ENCODE assay signal across 8 cellular contexts in the genomic region with DNA sequence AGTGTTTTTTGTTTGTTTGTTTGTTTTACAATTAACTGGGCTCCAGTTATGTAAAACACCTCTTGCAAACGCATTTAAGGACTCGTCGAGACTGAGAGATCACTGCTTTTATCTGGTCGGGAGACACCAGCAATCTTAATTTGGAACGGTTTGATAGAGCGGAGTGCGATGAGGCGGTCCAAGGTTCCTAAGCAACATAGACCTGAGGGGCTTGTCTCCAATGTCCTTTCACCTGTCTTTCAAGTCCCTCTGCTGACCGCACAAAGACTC. TPM values are rescaled to one million over a fixed set of nuclear protein-coding genes. Genes with fewer than 3 reads are reported as not detected.
DNase-seq lines count a peak whose midpoint lies in the region; ATAC-seq and TF ChIP-seq lines count a peak whose summit lies in the region.

No MANE protein-coding gene starts in this region.

- H4K5ac ChIP-seq in IMR-90 (ENCODE audit: low read depth, low read length) = peak overlapping the region; percentile 89

- WGBS in IMR-90 (ENCODE audit: extremely low coverage in 2 of 2, insufficient read length in 1 of 2), 2 experiments = no CpG with 5 or more reads among the region's 9 CpGs

- no peak for TF ChIP-seq RAD21 in IMR-90 (IDR thresholded peaks at IDR 0.05; ENCODE audit: low read length)

- H3K9me3 ChIP-seq in CD4-positive, CD25-positive, alpha-beta regulatory T cell (ENCODE audit: control insufficient read depth in 2 of 2, low read length in 2 of 2) = no peaks in the 10 kb centered on the region
- no peaks in the 10 kb centered on the region for H3K9me3 ChIP-seq in IMR-90 (ENCODE audit: control insufficient read depth, insufficient read depth, low read length)

- no peak overlapping the region for H2BK15ac ChIP-seq in IMR-90 (ENCODE audit: low read depth, low read length)

- no peak for TF ChIP-seq POLR2A in IMR-90 (IDR thresholded peaks at IDR 0.05; ENCODE audit: low read depth, low read length)

- no peaks in the 10 kb centered on the region for H3K9me1 ChIP-seq in IMR-90 (ENCODE audit: insufficient read depth, low read length)

- peak overlapping the region; percentile 92 for H3K14ac ChIP-seq in IMR-90 (replicated peaks; ENCODE audit: low read depth, low read length)

- H2AFZ ChIP-seq in IMR-90 (replicated peaks; ENCODE audit: low read length, poor library complexity) = peak overlapping the region; percentile 97

- no peaks in the 10 kb centered on the region for H3K36me3 ChIP-seq in CD4-positive, CD25-positive, alpha-beta regulatory T cell (ENCODE audit: control insufficient read depth, insufficient read depth, low read length)
- H3K36me3 ChIP-seq in IMR-90 (ENCODE audit: control insufficient read depth, insufficient read depth, low read length) = no peaks in the 10 kb centered on the region

- TSS peak; percentile 89 for BruUV-seq in IMR-90 (replicated peaks; lab: Mats Ljungman, UMichigan)

- no peak overlapping the region for H2BK20ac ChIP-seq in IMR-90 (ENCODE audit: low read depth, low read length)

- peak overlapping the region; percentile 67 for H4K91ac ChIP-seq in IMR-90 (ENCODE audit: insufficient read depth, low read depth, low read length)

- ATAC-seq in CD4-positive, CD25-positive, alpha-beta regulatory T cell (ENCODE audit: low read depth in 2 of 2) = no peak
- ATAC-seq in IMR-90 (ENCODE audit: low read depth) = no peak

- peak overlapping the region; percentile 94 for H3K4ac ChIP-seq in IMR-90 (ENCODE audit: low read depth, low read length)

- no peaks in the 10 kb centered on the region for H3K9me3 Mint-ChIP-seq in CD4-positive, CD25-positive, alpha-beta regulatory T cell
- H3K9me3 Mint-ChIP-seq in nephron = no peaks in the 10 kb centered on the region

- H3K27me3 Mint-ChIP-seq in CD4-positive, CD25-positive, alpha-beta regulatory T cell = no peaks in the 10 kb centered on the region
- H3K27me3 Mint-ChIP-seq in nephron (ENCODE audit: low read depth) = no peaks in the 10 kb centered on the region

- peaks cover 22 to 40% of the 10 kb centered on the region in 2 experiments; a peak in 3 of 4 replicates for H3K79me1 ChIP-seq in IMR-90 (ENCODE audit: low read depth in 1 of 2, low read length in 2 of 2)

- peak overlapping the region; percentile 59; the same call in 1 of the 2 replicates for H3K18ac ChIP-seq in IMR-90 (ENCODE audit: low read depth, low read length)

- H3K4me2 ChIP-seq in IMR-90 (ENCODE audit: low read depth, low read length) = peak overlapping the region; percentile 98

- no peaks in the 10 kb centered on the region for H3K27me3 ChIP-seq in CD4-positive, CD25-positive, alpha-beta regulatory T cell (ENCODE audit: control insufficient read depth, insufficient read depth, low read length)
- H3K27me3 ChIP-seq in IMR-90 (ENCODE audit: control insufficient read depth, insufficient read depth, low read length) = no peaks in the 10 kb centered on the region

- peaks cover 21 to 54% (median 32%) of the 10 kb centered on the region in 4 donors for H3K4me1 Mint-ChIP-seq in CD4-positive, CD25-positive, alpha-beta regulatory T cell
- H3K4me1 Mint-ChIP-seq in nephron = peaks cover 29% of the 10 kb centered on the region

- DNase-seq in CD4-positive, CD25-positive, alpha-beta regulatory T cell = no peak
- DNase-seq in IMR-90 (no peak), glomerular visceral epithelial cell (ENCODE audit: extremely low spot score) (no peak), GM19238 (ENCODE audit: insufficient read length, low spot score) (no peak), GDM1 (lab: John Stamatoyannopoulos, UW) (no peak), kidney tubule cell (ENCODE audit: low spot score) (no peak)

- H3K56ac ChIP-seq in IMR-90 (ENCODE audit: extremely low read depth, insufficient read depth, low read length) = peak overlapping the region; percentile 75

- H4K20me1 ChIP-seq in IMR-90 (ENCODE audit: insufficient read depth, low read length) = peaks cover 14% of the 10 kb centered on the region

- intact Hi-C loops in IMR-90 (cut with micrococcal nuclease) = loop anchor here (5.0 to 10.0 kb wide), 4 partner anchors 103 to 400 kb away; a partner anchor contains a TSS

- peak overlapping the region; percentile 84 to 97 for H4K8ac ChIP-seq in IMR-90 (ENCODE audit: low read depth in 2 of 2, low read length in 2 of 2)

- dilution Hi-C loops in IMR-90 (cut with HindIII; ENCODE audit: low sequenced_read_pairs, unreplicated experiment) = no loop called here

- peak overlapping the region; percentile 95 to 100 (median 98) for H3K4me3 Mint-ChIP-seq in CD4-positive, CD25-positive, alpha-beta regulatory T cell
- H3K4me3 Mint-ChIP-seq in nephron = peak overlapping the region; percentile 96 to 97 (median 97)

- H3K27ac Mint-ChIP-seq in CD4-positive, CD25-positive, alpha-beta regulatory T cell = peak overlapping the region; percentile 99 to 100 (median 99)
- H3K27ac Mint-ChIP-seq in nephron = peak overlapping the region; percentile 95 to 98 (median 97)

- H3K36me3 Mint-ChIP-seq in CD4-positive, CD25-positive, alpha-beta regulatory T cell = no peaks in the 10 kb centered on the region
- no peaks in the 10 kb centered on the region for H3K36me3 Mint-ChIP-seq in nephron (ENCODE audit: low read depth)

- peak overlapping the region; percentile 93 for H2AK9ac ChIP-seq in IMR-90 (replicated peaks; ENCODE audit: low read depth, low read length, poor library complexity)

- peak overlapping the region; percentile 93 for H3K9ac ChIP-seq in IMR-90 (ENCODE audit: low read depth, low read length)

- peak overlapping the region; percentile 39; the same call in 1 of the 2 replicates for H2AK5ac ChIP-seq in IMR-90 (ENCODE audit: low read depth, low read length)

- H3K23ac ChIP-seq in IMR-90 (ENCODE audit: low read depth, low read length) = peak overlapping the region; percentile 89

- in situ Hi-C loops in IMR-90 (cut with MboI; ENCODE audit: low sequenced_read_pairs) = loop anchor here (25.0 kb wide), 1 partner anchor 383 kb away; no protein-coding TSS in a partner anchor

- POLR2A ChIA-PET in IMR-90 (lab: Charles Lee; ENCODE audit: unreplicated experiment) = interaction anchor here (0.6 kb wide), 1 partner anchor 502 kb away, joined by 3 read pairs; no protein-coding TSS in a partner anchor

- CTCF ChIA-PET in IMR-90 (lab: Yijun Ruan, JAX) = interaction anchor here (0.9 kb wide), 1 partner anchor 13 kb away, joined by 3 read pairs; no protein-coding TSS in a partner anchor

- H2BK120ac ChIP-seq in IMR-90 (ENCODE audit: low read depth, low read length) = no peak overlapping the region

- H2BK5ac ChIP-seq in IMR-90 (ENCODE audit: low read depth, low read length, poor library complexity, severe bottlenecking) = peak overlapping the region; percentile 85

- TF ChIP-seq CTCF in IMR-90 (conservative IDR thresholded peaks at IDR 0.05; ENCODE audit: low read depth, low read length) (no peak), nephron (IDR thresholded peaks at IDR 0.05; ENCODE audit: unreplicated experiment in 3 of 3) (no peak)

- peak overlapping the region; percentile 97 for H3K4me3 ChIP-seq in CD4-positive, CD25-positive, alpha-beta regulatory T cell (ENCODE audit: low read depth, low read length)
- H3K4me3 ChIP-seq in IMR-90 (ENCODE audit: insufficient read depth, low read depth, low read length) = peak overlapping the region; percentile 77

- peak overlapping the region; percentile 99 for H3K27ac ChIP-seq in CD4-positive, CD25-positive, alpha-beta regulatory T cell (ENCODE audit: insufficient read depth, low read length, poor library complexity, severe bottlenecking)
- H3K27ac ChIP-seq in IMR-90 (ENCODE audit: insufficient read depth, low read length) = peak overlapping the region; percentile 87
- peak overlapping the region; percentile 73 for H3K27ac ChIP-seq in cingulate gyrus (ENCODE audit: low read depth, low read length)

- peaks cover 33% of the 10 kb centered on the region for H3K4me1 ChIP-seq in CD4-positive, CD25-positive, alpha-beta regulatory T cell (ENCODE audit: control insufficient read depth, insufficient read depth, low read length, poor library complexity, severe bottlenecking)
- H3K4me1 ChIP-seq in IMR-90 (ENCODE audit: control insufficient read depth, insufficient read depth, low read length) = no peaks in the 10 kb centered on the region

TF ChIP-seq in IMR-90, 13 proteins besides CTCF, POLR2A, EP300 and RAD21 (continues in another document):
- no peak for TF ChIP-seq MXI1 (IDR thresholded peaks at IDR 0.05; ENCODE audit: borderline replicate concordance, low read depth, low read length)
- no peak for TF ChIP-seq FOS (IDR thresholded peaks at IDR 0.05; ENCODE audit: low read depth, low read length)
- TF ChIP-seq CHD1 (IDR thresholded peaks at IDR 0.05; ENCODE audit: low read depth, low read length) = no peak
- TF ChIP-seq BHLHE40 (IDR thresholded peaks at IDR 0.05; ENCODE audit: low read depth, low read length) = no peak
- TF ChIP-seq MAFK (IDR thresholded peaks at IDR 0.05; ENCODE audit: low read depth, low read length) = no peak
- no peak for TF ChIP-seq SMC3 (IDR thresholded peaks at IDR 0.05; ENCODE audit: low read depth, low read length)
- TF ChIP-seq, protein P1, sequence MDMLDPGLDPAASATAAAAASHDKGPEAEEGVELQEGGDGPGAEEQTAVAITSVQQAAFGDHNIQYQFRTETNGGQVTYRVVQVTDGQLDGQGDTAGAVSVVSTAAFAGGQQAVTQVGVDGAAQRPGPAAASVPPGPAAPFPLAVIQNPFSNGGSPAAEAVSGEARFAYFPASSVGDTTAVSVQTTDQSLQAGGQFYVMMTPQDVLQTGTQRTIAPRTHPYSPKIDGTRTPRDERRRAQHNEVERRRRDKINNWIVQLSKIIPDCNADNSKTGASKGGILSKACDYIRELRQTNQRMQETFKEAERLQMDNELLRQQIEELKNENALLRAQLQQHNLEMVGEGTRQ (IDR thresholded peaks at IDR 0.05; ENCODE audit: low read depth, low read length) = no peak

RNA-seq across cellular contexts. Expression of a gene that starts 0.7 kb away (rescaled TPM):
- 42.8 TPM for total RNA-seq in CD4-positive, CD25-positive, alpha-beta regulatory T cell
- polyA plus RNA-seq in CD4-positive, CD25-positive, alpha-beta regulatory T cell = 1 to 10 TPM; 6.0 to 7.1 (median 6.3) TPM
- 25.0 and 25.1 TPM in 2 replicates for total RNA-seq in IMR-90 (2012; rRNA removed)
- 3.6 and 5.1 TPM in 2 replicates for polyA plus RNA-seq in IMR-90 (2012; rRNA removed)
- 4.9 and 5.6 TPM in 2 replicates for polyA plus RNA-seq in IMR-90 (2012; cell fraction: cytosol; rRNA removed)
- polyA plus RNA-seq in IMR-90 (2012; cell fraction: nucleus; rRNA removed; ENCODE audit: low replicate concordance) = 3.5 and 6.7 TPM in 2 replicates

RNA-seq across cellular contexts. Expression of a gene that starts 1.4 kb away (rescaled TPM):
- total RNA-seq in CD4-positive, CD25-positive, alpha-beta regulatory T cell = 1.8 TPM
- polyA plus RNA-seq in CD4-positive, CD25-positive, alpha-beta regulatory T cell = under 1 TPM; 0.23 to 0.57 (median 0.32) TPM
- total RNA-seq in IMR-90 (2012; rRNA removed) = not detected in 2 replicates
- polyA plus RNA-seq in IMR-90 (2012; rRNA removed) = 0.07 and 0.15 TPM in 2 replicates
- polyA plus RNA-seq in IMR-90 (2012; cell fraction: cytosol; rRNA removed) = 0.11 TPM in 1 of 2 replicates, not detected in the other
- polyA plus RNA-seq in IMR-90 (2012; cell fraction: nucleus; rRNA removed; ENCODE audit: low replicate concordance) = 0.32 and 1.0 TPM in 2 replicates

RNA-seq across cellular contexts. Expression of a gene that starts 56.5 kb away (rescaled TPM):
- total RNA-seq in CD4-positive, CD25-positive, alpha-beta regulatory T cell = not detected
- not detected for polyA plus RNA-seq in CD4-positive, CD25-positive, alpha-beta regulatory T cell
- total RNA-seq in IMR-90 (2012; rRNA removed) = under 0.01 and 0.18 TPM in 2 replicates
- not detected in 2 replicates for polyA plus RNA-seq in IMR-90 (2012; rRNA removed)
- 0.01 TPM in 1 of 2 replicates, not detected in the other for polyA plus RNA-seq in IMR-90 (2012; cell fraction: cytosol; rRNA removed)
- polyA plus RNA-seq in IMR-90 (2012; cell fraction: nucleus; rRNA removed; ENCODE audit: low replicate concordance) = 0.05 TPM in 1 of 2 replicates, not detected in the other
